ENCODE assay signal across 33 cellular contexts in the genomic region with DNA sequence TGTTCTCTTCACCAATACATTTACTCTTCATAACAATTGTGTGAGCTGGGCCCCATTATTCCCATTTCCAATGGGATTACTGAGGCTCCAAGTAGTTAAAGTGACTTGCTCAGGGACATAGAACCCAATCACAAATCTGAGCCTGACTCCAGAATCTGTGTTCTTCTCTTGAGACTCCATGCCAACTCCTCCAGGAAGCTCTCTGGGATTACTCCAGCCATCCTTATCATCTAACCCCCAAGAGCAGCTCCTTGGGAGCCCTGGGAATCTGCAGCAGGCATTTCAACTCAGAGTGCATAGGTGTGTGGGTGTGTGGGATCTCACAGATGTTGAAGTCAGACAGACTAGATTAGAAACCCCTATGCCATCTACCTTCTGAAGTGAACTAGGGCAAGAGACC.
"Had no signal": no experiment of that assay in that cellular context is flagged by ENCODE, and none has a peak within 500 bp of the region (broad histone marks: within the 10 kb centered on the region; RNA-seq: fewer than 3 reads in every experiment).

No MANE protein-coding gene starts in this region.

- FAIRE-seq: astrocyte, bronchial epithelial cell, endometrium, endothelial cell of umbilical vein had no signal

- H3K9me3 ChIP-seq: esophagus squamous epithelium, gastroesophageal sphincter, heart right ventricle had no signal

- H3K4me1 ChIP-seq: esophagus squamous epithelium, gastroesophageal sphincter had no signal

- H3K36me3 Mint-ChIP-seq: activated naive CD8-positive, alpha-beta T cell had no signal

- H3K27ac ChIP-seq: brain microvascular endothelial cell, coronary artery, epithelial cell of prostate, esophagus squamous epithelium, gastroesophageal sphincter, heart right ventricle, WERI-Rb-1 had no signal

- H3K9me3 Mint-ChIP-seq: activated B cell treated with CpG ODN at 0.5 μM for 24 hours; activated CD8-positive, alpha-beta T cell treated with anti-CD3 and anti-CD28 coated beads for 36 hours; activated T-cell treated with anti-CD3 and anti-CD28 coated beads, Interleukin-2, amount 50 U/mL, for 4 hours; activated T-helper 17 cell treated with anti-CD3 and anti-CD28 coated beads, Interleukin-2, amount 50 U/mL, for 72 hours; central memory CD8-positive, alpha-beta T cell; effector memory CD8-positive, alpha-beta T cell had no signal

- H3K27me3 Mint-ChIP-seq: activated B cell treated with CpG ODN at 0.5 μM for 24 hours; activated CD8-positive, alpha-beta T cell treated with anti-CD3 and anti-CD28 coated beads for 36 hours; activated naive CD8-positive, alpha-beta T cell; activated T-helper 17 cell treated with anti-CD3 and anti-CD28 coated beads, Interleukin-2, amount 50 U/mL, for 72 hours had no signal

- H3K4me1 Mint-ChIP-seq: activated T-helper 17 cell treated with anti-CD3 and anti-CD28 coated beads, Interleukin-2, amount 50 U/mL, for 72 hours; central memory CD8-positive, alpha-beta T cell had no signal

- H3K27ac Mint-ChIP-seq: activated B cell treated with CpG ODN at 0.5 μM for 24 hours; activated CD8-positive, alpha-beta T cell treated with anti-CD3 and anti-CD28 coated beads for 36 hours; activated naive CD8-positive, alpha-beta T cell; activated T-helper 17 cell treated with anti-CD3 and anti-CD28 coated beads, Interleukin-2, amount 50 U/mL, for 72 hours; effector memory CD8-positive, alpha-beta T cell had no signal

- DNase-seq: activated B cell treated with CpG ODN at 0.5 μM for 24 hours; activated CD4-positive, alpha-beta T cell treated with anti-CD3 and anti-CD28 coated beads for 48 hours; activated CD4-positive, alpha-beta T cell treated with anti-CD3 and anti-CD28 coated beads, Interleukin-2, amount 50 U/mL, for 1 hour; activated CD4-positive, alpha-beta T cell treated with anti-CD3 and anti-CD28 coated beads, Interleukin-2, amount 50 U/mL, for 48 hours; activated CD8-positive, alpha-beta memory T cell treated with anti-CD3 and anti-CD28 coated beads for 24 hours; activated CD8-positive, alpha-beta T cell treated with anti-CD3 and anti-CD28 coated beads for 36 hours; activated effector memory CD4-positive, alpha-beta T cell treated with Interleukin-2 at 50 U/mL for 16 hours; activated gamma-delta T cell treated with Interleukin-2 at 50 U/mL for 16 hours; activated naive CD4-positive, alpha-beta T cell treated with anti-CD3 and anti-CD28 coated beads, Interleukin-2, amount 50 U/mL, for 16 hours; activated naive CD4-positive, alpha-beta T cell treated with Interleukin-2 at 50 U/mL for 16 hours; activated T-cell treated with anti-CD3 and anti-CD28 coated beads, Interleukin-2, amount 50 U/mL, for 4 hours; amniotic stem cell; anterior cingulate cortex; brain microvascular endothelial cell; dermis blood vessel endothelial cell; effector CD4-positive, alpha-beta T cell; effector memory CD8-positive, alpha-beta T cell; esophagus squamous epithelium; foreskin melanocyte; heart right ventricle; T1000; WERI-Rb-1 had no signal

- H3K4me3 ChIP-seq: coronary artery, esophagus squamous epithelium, gastroesophageal sphincter, heart right ventricle had no signal

- H3K27me3 ChIP-seq: brain microvascular endothelial cell, esophagus squamous epithelium, gastroesophageal sphincter, heart right ventricle had no signal

- ATAC-seq: activated CD4-positive, CD25-positive, alpha-beta regulatory T cell treated with anti-CD3 and anti-CD28 coated beads, Interleukin-2, amount 50 U/mL, for 24 hours; activated CD8-positive, alpha-beta T cell treated with anti-CD3 and anti-CD28 coated beads for 36 hours; activated T-cell treated with anti-CD3 and anti-CD28 coated beads, Interleukin-2, amount 50 U/mL, for 4 hours; activated T-helper 17 cell treated with anti-CD3 and anti-CD28 coated beads, Interleukin-2, amount 50 U/mL, for 72 hours; effector memory CD8-positive, alpha-beta T cell; gastroesophageal sphincter; heart right ventricle had no signal

- H3K4me3 Mint-ChIP-seq: activated B cell treated with CpG ODN at 0.5 μM for 24 hours; activated CD8-positive, alpha-beta T cell treated with anti-CD3 and anti-CD28 coated beads for 36 hours; activated naive CD8-positive, alpha-beta T cell; activated T-cell treated with anti-CD3 and anti-CD28 coated beads, Interleukin-2, amount 50 U/mL, for 4 hours; activated T-helper 17 cell treated with anti-CD3 and anti-CD28 coated beads, Interleukin-2, amount 50 U/mL, for 72 hours; central memory CD8-positive, alpha-beta T cell; effector memory CD8-positive, alpha-beta T cell had no signal

- H3K36me3 ChIP-seq: brain microvascular endothelial cell, esophagus squamous epithelium, gastroesophageal sphincter, heart right ventricle, WERI-Rb-1 had no signal
